Comparison of ENCODE assay signal across 29 cellular contexts in the genomic region with DNA sequence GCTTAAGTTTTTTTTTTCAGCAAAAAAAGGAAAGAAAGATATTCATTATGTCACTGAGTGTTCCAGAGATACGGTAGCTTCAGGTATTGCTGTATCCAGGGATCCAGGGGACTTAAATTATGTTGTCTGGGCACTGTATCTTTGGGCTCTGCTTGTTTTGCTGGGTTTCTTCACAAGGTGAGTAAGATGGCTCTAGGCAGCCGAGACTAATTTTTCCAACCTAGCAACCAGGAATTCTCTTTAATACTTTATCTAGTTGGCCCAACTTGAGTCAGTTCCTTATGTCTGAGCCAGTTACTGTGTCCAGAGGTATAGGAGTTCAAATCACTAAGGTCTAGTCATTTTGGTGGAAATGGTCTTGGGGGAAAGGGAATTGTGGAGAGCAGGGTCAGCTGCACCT.
"Had no signal": no experiment of that assay in that cellular context is flagged by ENCODE, and none has a peak within 500 bp of the region (broad histone marks: within the 10 kb centered on the region; RNA-seq: fewer than 3 reads in every experiment).

No MANE protein-coding gene starts in this region.

- H3K27me3 ChIP-seq: brain microvascular endothelial cell, colonic mucosa had no signal

- H3K4me3 ChIP-seq: colonic mucosa had no signal

- ATAC-seq: activated T-cell treated with anti-CD3 and anti-CD28 coated beads, Interleukin-2, amount 50 U/mL, for 72 hours; esophagus mucosa; T-helper 17 cell had no signal

- H3K36me3 ChIP-seq: brain microvascular endothelial cell, colonic mucosa had no signal

- H3K27ac Mint-ChIP-seq: activated CD4-positive, alpha-beta memory T cell treated with anti-CD3 and anti-CD28 coated beads, Interleukin-2, amount 10 ng/mL, durations not matched to agents 7 days and 5 days; activated CD4-positive, alpha-beta T cell treated with anti-CD3 and anti-CD28 coated beads, Interleukin-2, amount 10 ng/mL, durations not matched to agents 7 days and 5 days; activated naive CD8-positive, alpha-beta T cell; activated T-cell treated with anti-CD3 and anti-CD28 coated beads, Interleukin-2, amount 50 U/mL, for 24 hours; activated T-cell treated with anti-CD3 and anti-CD28 coated beads, Interleukin-2, amount 50 U/mL, for 72 hours; endodermal cell; T-helper 17 cell; T-helper 2 cell treated with Interferon-gamma antibody and Interleukin-4, amounts not matched to agents 5 μg/mL and 100 μg/mL, for 36 hours had no signal

- H3K4me1 ChIP-seq: colonic mucosa had no signal

- H3K9me3 ChIP-seq: colonic mucosa had no signal

- DNase-seq: activated CD4-positive, alpha-beta memory T cell treated with anti-CD3 and anti-CD28 coated beads, Interleukin-2, amount 10 ng/mL, durations not matched to agents 7 days and 5 days; activated CD4-positive, alpha-beta T cell treated with anti-CD3 and anti-CD28 coated beads for 1 hour; activated CD4-positive, alpha-beta T cell treated with anti-CD3 and anti-CD28 coated beads for 4 hours; activated CD4-positive, alpha-beta T cell treated with anti-CD3 and anti-CD28 coated beads, Interleukin-2, amount 10 ng/mL, durations not matched to agents 7 days and 5 days; activated CD4-positive, alpha-beta T cell treated with anti-CD3 and anti-CD28 coated beads, Interleukin-2, amount 50 U/mL, for 4 hours; activated CD8-positive, alpha-beta memory T cell treated with anti-CD3 and anti-CD28 coated beads, Interleukin-2, amount 50 U/mL, for 48 hours; activated gamma-delta T cell; activated naive CD4-positive, alpha-beta T cell treated with anti-CD3 and anti-CD28 coated beads, Interleukin-2, amount 50 U/mL, for 16 hours; activated naive CD4-positive, alpha-beta T cell treated with Interleukin-2 at 50 U/mL for 16 hours; activated T-cell treated with anti-CD3 and anti-CD28 coated beads for 4 hours; activated T-cell treated with anti-CD3 and anti-CD28 coated beads, Interleukin-2, amount 50 U/mL, for 24 hours; activated T-cell treated with anti-CD3 and anti-CD28 coated beads, Interleukin-2, amount 50 U/mL, for 72 hours; amniotic stem cell; anterior cingulate cortex; brain microvascular endothelial cell; caudate nucleus; cerebellar nuclear complex; colonic mucosa; effector memory CD4-positive, alpha-beta T cell; endodermal cell; foreskin fibroblast; head of caudate nucleus; T-helper 1 cell; T-helper 17 cell; T1000; WERI-Rb-1 had no signal

- H3K4me3 Mint-ChIP-seq: activated CD4-positive, alpha-beta memory T cell treated with anti-CD3 and anti-CD28 coated beads, Interleukin-2, amount 10 ng/mL, durations not matched to agents 7 days and 5 days; activated CD4-positive, alpha-beta T cell treated with anti-CD3 and anti-CD28 coated beads, Interleukin-2, amount 10 ng/mL, durations not matched to agents 7 days and 5 days; activated naive CD8-positive, alpha-beta T cell; activated T-cell treated with anti-CD3 and anti-CD28 coated beads, Interleukin-2, amount 50 U/mL, for 24 hours; activated T-cell treated with anti-CD3 and anti-CD28 coated beads, Interleukin-2, amount 50 U/mL, for 72 hours; endodermal cell; T-helper 17 cell; T-helper 2 cell treated with Interferon-gamma antibody and Interleukin-4, amounts not matched to agents 5 μg/mL and 100 μg/mL, for 36 hours had no signal

- H3K27me3 Mint-ChIP-seq: activated CD4-positive, alpha-beta memory T cell treated with anti-CD3 and anti-CD28 coated beads, Interleukin-2, amount 10 ng/mL, durations not matched to agents 7 days and 5 days; activated CD4-positive, alpha-beta T cell treated with anti-CD3 and anti-CD28 coated beads, Interleukin-2, amount 10 ng/mL, durations not matched to agents 7 days and 5 days; activated naive CD8-positive, alpha-beta T cell; activated T-cell treated with anti-CD3 and anti-CD28 coated beads, Interleukin-2, amount 50 U/mL, for 24 hours; T-helper 17 cell had no signal

- H3K27ac ChIP-seq: brain microvascular endothelial cell, colonic mucosa, WERI-Rb-1 had no signal
